Comparison of ENCODE assay signal across 8 cellular contexts in genomic region chr3:46978985-46979944, GRCh38. TPM values are rescaled to one million over a fixed set of nuclear protein-coding genes. Genes with fewer than 3 reads are reported as not detected.
A peak's percentile ranks its signal among the peaks of the same experiment; 100 is the strongest.
DNase-seq lines count a peak whose midpoint lies in the region; ATAC-seq and TF ChIP-seq lines count a peak whose summit lies in the region.

NBEAL2 (plus strand) TSS chr3:46979666; CDS start chr3:46979862, 196 bp downstream.

- H3F3A ChIP-seq in GM23338 (replicated peaks; ENCODE audit: low read depth) = no peaks in the 10 kb centered on the region; the same call in 1 of the 2 replicates

- H3K27ac Mint-ChIP-seq in GM23338 (peak within 1 kb of the TSS; percentile 95), natural killer cell (peak within 1 kb of the TSS; percentile 94)

- H3K36me3 Mint-ChIP-seq in GM23338 (ENCODE audit: low read depth) = peaks cover 6% of the 10 kb centered on the region; the same call in 1 of the 3 replicates
- H3K36me3 Mint-ChIP-seq in natural killer cell = no peaks in the 10 kb centered on the region

- H3K27me3 ChIP-seq in GM23338 (ENCODE audit: insufficient read depth) = 0 out of 2 replicates have a peak, but pooled peaks cover 5% of the 10 kb centered on the region

- ATAC-seq in GM23338 (peak; percentile 77), natural killer cell (peak; percentile 73 to 91 (median 79))

- peaks cover 6% of the 10 kb centered on the region; the same call in 1 of the 3 replicates for H3K9me3 Mint-ChIP-seq in GM23338
- H3K9me3 Mint-ChIP-seq in natural killer cell = no peaks in the 10 kb centered on the region

- DNase-seq in EH (ENCODE audit: low read depth) (peak; percentile 95), GM23338 (ENCODE audit: low spot score) (peak; percentile 96), Kasumi-1 (lab: John Stamatoyannopoulos, UW) (peak; percentile 95 to 97), RPMI8226 (peak; percentile 97), fibroblast of mammary gland (ENCODE audit: low read depth) (peak; percentile 80), natural killer cell (peak; percentile 93)
- DNase-seq in activated T-helper 1 cell treated with anti-CD3 and anti-CD28 coated beads, Interleukin-2, amount 50 U/mL, for 16 hours (ENCODE audit: low read depth in 1 of 2, low spot score in 1 of 2) = peak; percentile 93 to 94
- peak; percentile 85 to 92 (median 88) for DNase-seq in stimulated activated naive CD4-positive, alpha-beta T cell (lab: John Stamatoyannopoulos, UW)

- H3K36me3 ChIP-seq in GM23338 (ENCODE audit: insufficient read depth) = no peaks in the 10 kb centered on the region

- H3K9me2 ChIP-seq in GM23338 (ENCODE audit: insufficient read depth) = no peaks in the 10 kb centered on the region

- H2AFZ ChIP-seq in GM23338 = peak within 1 kb of the TSS; percentile 75

- H3K4me2 ChIP-seq in GM23338 = peak within 1 kb of the TSS; percentile 91

- peak within 1 kb of the TSS; percentile 83 for H3K4me3 Mint-ChIP-seq in GM23338
- H3K4me3 Mint-ChIP-seq in natural killer cell = peak within 1 kb of the TSS; percentile 90

- H3K4me3 ChIP-seq in GM23338 = peak within 1 kb of the TSS; percentile 78
- peak within 1 kb of the TSS; percentile 63 for H3K4me3 ChIP-seq in fibroblast of mammary gland (ENCODE audit: control insufficient read depth, low read depth, low read length)

- H3K4me1 Mint-ChIP-seq in GM23338 (peaks cover 40% of the 10 kb centered on the region), natural killer cell (peaks cover 45 to 65% of the 10 kb centered on the region in 2 donors)

- peaks cover 24% of the 10 kb centered on the region for H4K20me1 ChIP-seq in GM23338 (replicated peaks; ENCODE audit: insufficient read depth)

- intact Hi-C loops in natural killer cell (cut with micrococcal nuclease) = loop anchor here (1.0 to 5.0 kb wide), 5 partner anchors 8 to 186 kb away; partner anchors contain the start of gene SETD2

- H3K27ac ChIP-seq in GM23338 (ENCODE audit: low read depth) = peak within 1 kb of the TSS; percentile 82

- TF ChIP-seq CTCF in GM23338 (conservative IDR thresholded peaks at IDR 0.05; ENCODE audit: low read depth in 2 of 2) (no peak; a peak in 1 of 4 replicates), fibroblast of mammary gland (conservative IDR thresholded peaks at IDR 0.05; ENCODE audit: control insufficient read depth, insufficient read depth, low read depth, low read length) (no peak), natural killer cell (IDR thresholded peaks at IDR 0.05) (no peak)

- H3K27me3 Mint-ChIP-seq in GM23338 (ENCODE audit: insufficient read depth, low read depth, poor library complexity) = peaks cover 39% of the 10 kb centered on the region
- H3K27me3 Mint-ChIP-seq in natural killer cell (ENCODE audit: low read depth in 2 of 2) = no peaks in the 10 kb centered on the region

- peaks cover 26% of the 10 kb centered on the region for H3K79me2 ChIP-seq in GM23338 (replicated peaks; ENCODE audit: insufficient read depth)

- peaks cover 11% of the 10 kb centered on the region for H3K4me1 ChIP-seq in GM23338 (ENCODE audit: insufficient read depth)

TF ChIP-seq in GM23338, 12 proteins besides CTCF, POLR2A, EP300 and RAD21 (continues in another document):
- TF ChIP-seq ZNF114 (CRISPR knock-in tag; IDR thresholded peaks at IDR 0.05) = no peak
- TF ChIP-seq ETS1 (IDR thresholded peaks at IDR 0.05) = peak; percentile 25; the same call in 1 of the 2 replicates
- TF ChIP-seq EZH2phosphoT487 (IDR thresholded peaks at IDR 0.05; ENCODE audit: unreplicated experiment) = no peak
- no peak for TF ChIP-seq REST (IDR thresholded peaks at IDR 0.05; ENCODE audit: unreplicated experiment)
- TF ChIP-seq JUNB (IDR thresholded peaks at IDR 0.05; ENCODE audit: unreplicated experiment) = no peak
- TF ChIP-seq ZNF331 (CRISPR knock-in tag; IDR thresholded peaks at IDR 0.05; ENCODE audit: low read depth) = no peak

RNA-seq across cellular contexts. Expression of gene NBEAL2, which starts in this region (rescaled TPM):
- 66.1 and 79.9 TPM in 2 replicates for total RNA-seq in GM23338 (2014; rRNA removed; shearing (Covaris generic))
- 13.5 and 14.0 TPM in 2 replicates for polyA plus RNA-seq in GM23338 (2016; fragmentation: Nextera tagmentation; extraction: Ambion mirVana)
- 100 to 1,000 TPM; 453 to 536 (median 532) TPM for total RNA-seq in natural killer cell

Comparison
In these comparisons a context has a peak if more than half of its experiments do, and no peak if none do; other contexts are left out.
1. Peak in every context shown above with its lines: DNase-seq, ATAC-seq, H3K4me3 ChIP-seq and H3K27ac ChIP-seq.